Comparison of ENCODE assay signal across 24 cellular contexts in genomic region chr7:22635349-22635748, GRCh38.
"Had no signal": no experiment of that assay in that cellular context is flagged by ENCODE, and none has a peak within 500 bp of the region (broad histone marks: within the 10 kb centered on the region; RNA-seq: fewer than 3 reads in every experiment).

No MANE protein-coding gene starts in this region.

- H3K4me3 ChIP-seq: esophagus squamous epithelium, hepatocyte, left lung, pancreas, psoas muscle, skin epidermis, tibial artery had no signal

- H3K27ac ChIP-seq: hepatocyte, left lung, neutrophil, pancreas, psoas muscle, skin epidermis, tibial artery, VCaP had no signal

- H3K4me1 ChIP-seq: left lung, pancreas, psoas muscle had no signal

- H3K9me3 ChIP-seq: esophagus squamous epithelium, left lung, neutrophil, pancreas, psoas muscle, tibial artery had no signal

- H3K27me3 ChIP-seq: esophagus squamous epithelium, hepatocyte, left lung, pancreas, tibial artery had no signal

- ATAC-seq: activated CD4-positive, CD25-positive, alpha-beta regulatory T cell treated with anti-CD3 and anti-CD28 coated beads, Interleukin-2, amount 50 U/mL, for 24 hours; activated CD8-positive, alpha-beta T cell treated with anti-CD3 and anti-CD28 coated beads, Interleukin-2, amount 10 ng/mL, durations not matched to agents 7 days and 5 days; activated naive CD8-positive, alpha-beta T cell treated with anti-CD3 and anti-CD28 coated beads, Interleukin-2, amount 50 U/mL, for 24 hours; left lung; pancreas; psoas muscle; T-cell had no signal

- DNase-seq: activated CD4-positive, alpha-beta T cell treated with anti-CD3 and anti-CD28 coated beads, Interleukin-2, amount 50 U/mL, for 1 hour; activated CD8-positive, alpha-beta T cell treated with anti-CD3 and anti-CD28 coated beads, Interleukin-2, amount 10 ng/mL, durations not matched to agents 7 days and 5 days; activated gamma-delta T cell; activated naive CD4-positive, alpha-beta T cell treated with anti-CD3 and anti-CD28 coated beads, Interleukin-2, amount 50 U/mL, for 16 hours; activated naive CD8-positive, alpha-beta T cell treated with anti-CD3 and anti-CD28 coated beads, Interleukin-2, amount 50 U/mL, for 24 hours; aorta; effector memory CD4-positive, alpha-beta T cell; esophagus squamous epithelium; foreskin melanocyte; glutamatergic neuron; immature natural killer cell; left lung; mammary epithelial cell; pancreas; psoas muscle; right cardiac atrium; stimulated activated CD4-positive, alpha-beta T cell treated with anti-CD3 and anti-CD28 coated beads, Interleukin-1b, Interleukin-23, amount 100 ng/mL, for 48 hours; T-cell; tibial artery had no signal

- H3K36me3 ChIP-seq: esophagus squamous epithelium, left lung, neutrophil, pancreas, tibial artery had no signal
